15 cellular contexts compared by ENCODE assay signal in genomic region chr20:19605759-19606158, GRCh38.
A peak's percentile ranks its signal among the peaks of the same experiment; 100 is the strongest.
DNase-seq lines count a peak whose midpoint lies in the region; ATAC-seq and TF ChIP-seq lines count a peak whose summit lies in the region.
"Had no signal": no experiment of that assay in that cellular context is flagged by ENCODE, and none has a peak within 500 bp of the region (broad histone marks: within the 10 kb centered on the region; RNA-seq: fewer than 3 reads in every experiment).

No MANE protein-coding gene starts in this region.

- no peak for TF ChIP-seq EP300 in neural cell (conservative IDR thresholded peaks at IDR 0.05; ENCODE audit: poor library complexity, severe bottlenecking)

- H3K4me2 ChIP-seq in neural cell (ENCODE audit: low read length): no peak overlapping the region
- H3K4me2 ChIP-seq: BLaER1, GM23338 had no signal

- TF ChIP-seq CTCF in left ventricle myocardium inferior (IDR thresholded peaks at IDR 0.05; ENCODE audit: borderline replicate concordance) (no peak), neural cell (IDR thresholded peaks at IDR 0.05; ENCODE audit: poor library complexity, severe bottlenecking) (no peak), progenitor cell of endocrine pancreas (IDR thresholded peaks at IDR 0.05; ENCODE audit: unreplicated experiment) (no peak)

- no peaks in the 10 kb centered on the region for H3K79me2 ChIP-seq in neural cell (replicated peaks; ENCODE audit: insufficient read depth, low read length)

- no peak overlapping the region for H2AFZ ChIP-seq in neural cell (ENCODE audit: low read depth, low read length)
- H2AFZ ChIP-seq: GM23338 had no signal

- no peak overlapping the region for H3K4me3 ChIP-seq in left ventricle myocardium inferior
- H3K4me3 ChIP-seq in neural cell (ENCODE audit: low read length): no peak overlapping the region
- H3K4me3 ChIP-seq: BLaER1, GM23338 had no signal

- peaks cover 7% of the 10 kb centered on the region for H3K27me3 Mint-ChIP-seq in progenitor cell of endocrine pancreas
- peaks cover 2% of the 10 kb centered on the region for H3K27me3 Mint-ChIP-seq in activated T-helper 1 cell treated with anti-CD3 and anti-CD28 coated beads, Interleukin-12 subunit alpha, Interleukin-12 subunit beta, Interleukin-2, Interleukin-4 antibody, amounts not matched to agents 30 ng/mL and 10 ng/mL and 1 ng/mL, durations not matched to agents 14 hours and 24 hours and 36 hours (ENCODE audit: insufficient read depth)

- DNase-seq in Right ventricle myocardium superior (no peak), left ventricle myocardium inferior (no peak), medulla oblongata (ENCODE audit: extremely low spot score) (peak; percentile 17), progenitor cell of endocrine pancreas (ENCODE audit: low spot score, unreplicated experiment) (no peak), hippocampal formation (lab: John Stamatoyannopoulos, UW) (no peak)
- DNase-seq in activated T-helper 1 cell treated with anti-CD3 and anti-CD28 coated beads, Interleukin-12 subunit alpha, Interleukin-12 subunit beta, Interleukin-2, Interleukin-4 antibody, amounts not matched to agents 30 ng/mL and 10 ng/mL and 1 ng/mL, durations not matched to agents 14 hours and 24 hours and 36 hours (ENCODE audit: low spot score): no peak
- DNase-seq: 8988T; CD4-positive, alpha-beta memory T cell; DMS79 treated with DMSO at 0.1 percent for 48 hours; GF-D8; HCEC 1CT had no signal

- H3K4me3 Mint-ChIP-seq in progenitor cell of endocrine pancreas (ENCODE audit: low read depth): no peak overlapping the region
- H3K4me3 Mint-ChIP-seq in activated T-helper 1 cell treated with anti-CD3 and anti-CD28 coated beads, Interleukin-12 subunit alpha, Interleukin-12 subunit beta, Interleukin-2, Interleukin-4 antibody, amounts not matched to agents 30 ng/mL and 10 ng/mL and 1 ng/mL, durations not matched to agents 14 hours and 24 hours and 36 hours: no peak overlapping the region
- H3K4me3 Mint-ChIP-seq: CD14-positive monocyte; CD4-positive, alpha-beta memory T cell; GM23338 had no signal

- no peaks in the 10 kb centered on the region for H3K9me3 Mint-ChIP-seq in progenitor cell of endocrine pancreas (ENCODE audit: low read depth)
- H3K9me3 Mint-ChIP-seq in activated T-helper 1 cell treated with anti-CD3 and anti-CD28 coated beads, Interleukin-12 subunit alpha, Interleukin-12 subunit beta, Interleukin-2, Interleukin-4 antibody, amounts not matched to agents 30 ng/mL and 10 ng/mL and 1 ng/mL, durations not matched to agents 14 hours and 24 hours and 36 hours: no peaks in the 10 kb centered on the region
- H3K9me3 Mint-ChIP-seq: CD4-positive, alpha-beta memory T cell; GM23338 had no signal

- no peak overlapping the region for H3K27ac Mint-ChIP-seq in progenitor cell of endocrine pancreas
- no peak overlapping the region for H3K27ac Mint-ChIP-seq in activated T-helper 1 cell treated with anti-CD3 and anti-CD28 coated beads, Interleukin-12 subunit alpha, Interleukin-12 subunit beta, Interleukin-2, Interleukin-4 antibody, amounts not matched to agents 30 ng/mL and 10 ng/mL and 1 ng/mL, durations not matched to agents 14 hours and 24 hours and 36 hours
- H3K27ac Mint-ChIP-seq: CD4-positive, alpha-beta memory T cell; GM23338 had no signal

- no peaks in the 10 kb centered on the region for H3F3A ChIP-seq in neural cell (ENCODE audit: insufficient read depth, low read length, poor library complexity, severe bottlenecking)

- intact Hi-C loops in Right ventricle myocardium superior (cut with DNase I) (no loop called here), left ventricle myocardium inferior (cut with micrococcal nuclease) (no loop called here)
- intact Hi-C loops in activated T-helper 1 cell treated with anti-CD3 and anti-CD28 coated beads, Interleukin-12 subunit alpha, Interleukin-12 subunit beta, Interleukin-2, Interleukin-4 antibody, amounts not matched to agents 30 ng/mL and 10 ng/mL and 1 ng/mL, durations not matched to agents 14 hours and 24 hours and 36 hours (cut with micrococcal nuclease): no loop called here

- ATAC-seq in Right ventricle myocardium superior (ENCODE audit: poor library complexity): peak; percentile 34
- ATAC-seq: GM23338 had no signal

- H3K27me3 ChIP-seq in left ventricle myocardium inferior (ENCODE audit: low read depth) (peaks cover 36% of the 10 kb centered on the region), neural cell (ENCODE audit: insufficient read depth, low read depth, low read length) (no peaks in the 10 kb centered on the region)
- H3K27me3 ChIP-seq: BLaER1 had no signal

- TF ChIP-seq RAD21 in neural cell (conservative IDR thresholded peaks at IDR 0.05): no peak

- no peaks in the 10 kb centered on the region for H3K9me2 ChIP-seq in neural cell (ENCODE audit: insufficient read depth, low read length)

- H3K36me3 Mint-ChIP-seq in progenitor cell of endocrine pancreas (ENCODE audit: insufficient read depth): no peaks in the 10 kb centered on the region
- no peaks in the 10 kb centered on the region for H3K36me3 Mint-ChIP-seq in activated T-helper 1 cell treated with anti-CD3 and anti-CD28 coated beads, Interleukin-12 subunit alpha, Interleukin-12 subunit beta, Interleukin-2, Interleukin-4 antibody, amounts not matched to agents 30 ng/mL and 10 ng/mL and 1 ng/mL, durations not matched to agents 14 hours and 24 hours and 36 hours (ENCODE audit: low read depth)
- H3K36me3 Mint-ChIP-seq: CD14-positive monocyte; CD4-positive, alpha-beta memory T cell had no signal

- H3K9me3 ChIP-seq in left ventricle myocardium inferior (replicated peaks) (no peaks in the 10 kb centered on the region), neural cell (ENCODE audit: low read length) (no peaks in the 10 kb centered on the region)
- H3K9me3 ChIP-seq: BLaER1 had no signal

- no peaks in the 10 kb centered on the region for H4K20me1 ChIP-seq in neural cell (ENCODE audit: insufficient read depth)
- H4K20me1 ChIP-seq: BLaER1 had no signal

- no peaks in the 10 kb centered on the region for H3K36me3 ChIP-seq in left ventricle myocardium inferior
- no peaks in the 10 kb centered on the region for H3K36me3 ChIP-seq in neural cell (ENCODE audit: insufficient read depth, low read length)
- H3K36me3 ChIP-seq: BLaER1 had no signal

- no peaks in the 10 kb centered on the region for H3K4me1 ChIP-seq in left ventricle myocardium inferior

- H3K27ac ChIP-seq in left ventricle myocardium inferior (replicated peaks): no peak overlapping the region
- peak overlapping the region; percentile 15 for H3K27ac ChIP-seq in neural cell (ENCODE audit: low read length)
- H3K27ac ChIP-seq: BLaER1 had no signal

- H3K4me1 Mint-ChIP-seq in progenitor cell of endocrine pancreas (ENCODE audit: low read depth): peaks cover 18% of the 10 kb centered on the region
- no peaks in the 10 kb centered on the region for H3K4me1 Mint-ChIP-seq in activated T-helper 1 cell treated with anti-CD3 and anti-CD28 coated beads, Interleukin-12 subunit alpha, Interleukin-12 subunit beta, Interleukin-2, Interleukin-4 antibody, amounts not matched to agents 30 ng/mL and 10 ng/mL and 1 ng/mL, durations not matched to agents 14 hours and 24 hours and 36 hours (ENCODE audit: low read depth)
- H3K4me1 Mint-ChIP-seq: CD14-positive monocyte; CD4-positive, alpha-beta memory T cell had no signal

- no peak overlapping the region for H3K9ac ChIP-seq in neural cell (ENCODE audit: low read length)
- H3K9ac ChIP-seq: BLaER1 had no signal

TF ChIP-seq in neural cell, 6 proteins besides CTCF, POLR2A, EP300 and RAD21:
- no peak for TF ChIP-seq REST (IDR thresholded peaks at IDR 0.05; ENCODE audit: borderline replicate concordance)
- TF ChIP-seq MXI1 (conservative IDR thresholded peaks at IDR 0.05; ENCODE audit: poor library complexity, severe bottlenecking): no peak
- TF ChIP-seq TAF1 (IDR thresholded peaks at IDR 0.05; ENCODE audit: low read depth): no peak
- TF ChIP-seq EZH2 (IDR thresholded peaks at IDR 0.05; ENCODE audit: borderline replicate concordance, insufficient read depth, low read length, poor library complexity, severe bottlenecking): no peak
- TF ChIP-seq SMC3 (conservative IDR thresholded peaks at IDR 0.05; ENCODE audit: poor library complexity): no peak
- TF ChIP-seq POLR2AphosphoS5 (IDR thresholded peaks at IDR 0.05): no peak
